In genomic region chr9:19232117-19232829, GRCh38 we compare ENCODE assay signal across 8 cellular contexts. TPM values are rescaled to one million over a fixed set of nuclear protein-coding genes. Genes with fewer than 3 reads are reported as not detected.
DNase-seq lines count a peak whose midpoint lies in the region; ATAC-seq lines count a peak whose summit lies in the region.

No MANE protein-coding gene starts in this region.

- no peaks in the 10 kb centered on the region for H3K36me3 ChIP-seq in BLaER1

- ATAC-seq in HG03135 (IDR thresholded peaks at IDR 0.05; ENCODE audit: unreplicated experiment): no peak
- no peak for ATAC-seq in HG02852 (IDR thresholded peaks at IDR 0.05; ENCODE audit: unreplicated experiment)

- DNase-seq in LHCN-M2 (ENCODE audit: low read depth) (peak; percentile 2), dermis blood vessel endothelial cell (peak; percentile 22), myocyte (ENCODE audit: low read depth) (peak; percentile 3), activated gamma-delta T cell treated with Interleukin-2 at 50 U/mL for 16 hours (no peak)
- DNase-seq in stimulated activated naive CD4-positive, alpha-beta T cell (lab: John Stamatoyannopoulos, UW): no peak

- no peaks in the 10 kb centered on the region for H3K9me3 ChIP-seq in BLaER1

- peak overlapping the region; percentile 98 for H3K4me3 ChIP-seq in BLaER1

- H4K20me1 ChIP-seq in BLaER1: peaks cover 64% of the 10 kb centered on the region

- peaks cover 38% of the 10 kb centered on the region for H3K4me1 ChIP-seq in BLaER1

- peak overlapping the region; percentile 92 for H3K9ac ChIP-seq in BLaER1

- H3K4me2 ChIP-seq in BLaER1: peak overlapping the region; percentile 94

- H3K27ac ChIP-seq in BLaER1: no peak overlapping the region; the same call in 1 of the 2 replicates

- H3K27me3 ChIP-seq in BLaER1: peaks cover 18% of the 10 kb centered on the region; the same call in 1 of the 2 replicates

RNA-seq across cellular contexts. Expression of gene DENND4C, which starts 1.8 kb away (rescaled TPM):
- 29.3 and 32.0 TPM in 2 replicates for total RNA-seq in LHCN-M2 (2014; rRNA removed)
- 4.9 TPM for polyA plus RNA-seq in LHCN-M2 (2012)
- total RNA-seq in dermis blood vessel endothelial cell: 98.2 and 125 TPM in 2 replicates
- 24.9 and 31.3 TPM in 2 replicates for total RNA-seq in myocyte
- 6.4 TPM for polyA plus RNA-seq in myocyte (2012)

Comparison
In these comparisons a context has a peak if more than half of its experiments do, and no peak if none do; other contexts are left out.
1. DNase-seq: peak in LHCN-M2 (single experiment), dermis blood vessel endothelial cell (single experiment) and myocyte (single experiment); none in stimulated activated naive CD4-positive, alpha-beta T cell (0 of 6) and activated gamma-delta T cell treated with Interleukin-2 at 50 U/mL for 16 hours (single experiment).